ENCODE assay signal across 1 cellular context in genomic region chr5:43191740-43192557, GRCh38.
TF ChIP-seq lines count a peak whose summit lies in the region.

TSS of gene NIM1K (plus strand) at chr5:43192225. CDS start at chr5:43245776, 53,551 bp downstream.

TF ChIP-seq in HEK293, 187 proteins besides CTCF, POLR2A, EP300 and RAD21 (continued from another document and continues in another):
- TF ChIP-seq ZNF692 (tag by site-specific recombination; IDR thresholded peaks at IDR 0.05) (peak; percentile 50; the same call in 1 of the 2 replicates), RBAK (tag by site-specific recombination; IDR thresholded peaks at IDR 0.05) (no peak), ZNF837 (tag by site-specific recombination; IDR thresholded peaks at IDR 0.05) (no peak), ZNF426 (tag by site-specific recombination; IDR thresholded peaks at IDR 0.05) (no peak), ZNF561 (tag by site-specific recombination; IDR thresholded peaks at IDR 0.05; ENCODE audit: borderline replicate concordance) (no peak), ZNF2 (tag by site-specific recombination; IDR thresholded peaks at IDR 0.05) (no peak), ZNF398 (tag by site-specific recombination; IDR thresholded peaks at IDR 0.05) (peak; percentile 37), ZNF555 (tag by site-specific recombination; conservative IDR thresholded peaks at IDR 0.05) (no peak), ZNF221 (tag by site-specific recombination; IDR thresholded peaks at IDR 0.05; ENCODE audit: borderline replicate concordance) (no peak), ZNF707 (tag by site-specific recombination; IDR thresholded peaks at IDR 0.05) (no peak), ZBTB7A (tag by site-specific recombination; IDR thresholded peaks at IDR 0.05; ENCODE audit: low read depth) (no peak), MZF1 (tag by site-specific recombination; IDR thresholded peaks at IDR 0.05; ENCODE audit: borderline replicate concordance) (no peak), ZNF513 (tag by site-specific recombination; IDR thresholded peaks at IDR 0.05) (no peak), ZNF362 (tag by site-specific recombination; IDR thresholded peaks at IDR 0.05) (no peak), ZNF777 (tag by site-specific recombination; IDR thresholded peaks at IDR 0.05; ENCODE audit: borderline replicate concordance) (no peak), ZNF211 (tag by site-specific recombination; IDR thresholded peaks at IDR 0.05; ENCODE audit: low read depth) (no peak), ZNF239 (tag by site-specific recombination; IDR thresholded peaks at IDR 0.05) (no peak), PRDM10 (tag by site-specific recombination; IDR thresholded peaks at IDR 0.05) (peak; percentile 84), ZNF610 (tag by site-specific recombination; IDR thresholded peaks at IDR 0.05; ENCODE audit: borderline replicate concordance) (no peak), TSHZ1 (tag by site-specific recombination; IDR thresholded peaks at IDR 0.05; ENCODE audit: borderline replicate concordance) (no peak), ZNF560 (tag by site-specific recombination; IDR thresholded peaks at IDR 0.05; ENCODE audit: borderline replicate concordance) (no peak), ZNF354C (tag by site-specific recombination; IDR thresholded peaks at IDR 0.05; ENCODE audit: borderline replicate concordance, low read depth) (no peak), ZFP69B (tag by site-specific recombination; IDR thresholded peaks at IDR 0.05) (no peak), ZSCAN18 (tag by site-specific recombination; IDR thresholded peaks at IDR 0.05) (no peak), ZNF112 (tag by site-specific recombination; IDR thresholded peaks at IDR 0.05) (no peak), ZNF600 (tag by site-specific recombination; IDR thresholded peaks at IDR 0.05) (no peak; the same call in 1 of the 2 replicates), SALL2 (tag by site-specific recombination; IDR thresholded peaks at IDR 0.05; ENCODE audit: borderline replicate concordance) (no peak), KLF17 (tag by site-specific recombination; IDR thresholded peaks at IDR 0.05) (no peak; the same call in 1 of the 2 replicates), ZNF148 (tag by site-specific recombination; IDR thresholded peaks at IDR 0.05; ENCODE audit: borderline replicate concordance) (no peak), ZNF624 (tag by site-specific recombination; IDR thresholded peaks at IDR 0.05) (no peak), HOXA7 (CRISPR knock-in tag; IDR thresholded peaks at IDR 0.05; ENCODE audit: borderline replicate concordance) (no peak), ZNF580 (tag by site-specific recombination; IDR thresholded peaks at IDR 0.05) (no peak), ZFP3 (tag by site-specific recombination; IDR thresholded peaks at IDR 0.05; ENCODE audit: low read depth) (no peak), TRIM28 (IDR thresholded peaks at IDR 0.05; ENCODE audit: borderline replicate concordance, low read length) (no peak), ZNF121 (tag by site-specific recombination; IDR thresholded peaks at IDR 0.05) (no peak), AEBP2 (tag by site-specific recombination; IDR thresholded peaks at IDR 0.05; ENCODE audit: borderline replicate concordance) (no peak)
